In genomic region chr4:576991-577498, GRCh38 we compare ENCODE assay signal across 12 cellular contexts. TPM values are rescaled to one million over a fixed set of nuclear protein-coding genes. Genes with fewer than 3 reads are reported as not detected.
DNase-seq lines count a peak whose midpoint lies in the region; ATAC-seq and TF ChIP-seq lines count a peak whose summit lies in the region.
"Had no signal": no experiment of that assay in that cellular context is flagged by ENCODE, and none has a peak within 500 bp of the region (broad histone marks: within the 10 kb centered on the region; RNA-seq: fewer than 3 reads in every experiment).

No MANE protein-coding gene starts in this region.

- peak overlapping the region; percentile 76 for H3K4me3 Mint-ChIP-seq in neural crest cell

- DNase-seq in DMS 273 (lab: John Stamatoyannopoulos, UW; ENCODE audit: unreplicated experiment): peak; percentile 69
- DNase-seq in DMS 273 treated with DMSO at 0.1 percent for 48 hours (lab: John Stamatoyannopoulos, UW): no peak
- DNase-seq in Kasumi-1 (lab: John Stamatoyannopoulos, UW): peak; percentile 66 to 70
- DNase-seq in cerebellar cortex (ENCODE audit: low spot score): peak; percentile 40
- no peak for DNase-seq in neural crest cell (ENCODE audit: low read depth, low spot score)
- DNase-seq in AML-193 (lab: John Stamatoyannopoulos, UW): no peak
- DNase-seq in NCI-H524 treated with DMSO at 0.1 percent for 48 hours (lab: John Stamatoyannopoulos, UW): no peak

- peaks cover 27% of the 10 kb centered on the region for H3K4me1 Mint-ChIP-seq in neural crest cell

- no peak for TF ChIP-seq CTCF in neural crest cell (conservative IDR thresholded peaks at IDR 0.05)

- peaks cover 2% of the 10 kb centered on the region for H3K36me3 Mint-ChIP-seq in neural crest cell (ENCODE audit: low read depth)

- no peak for ATAC-seq in HG02840 (IDR thresholded peaks at IDR 0.05; ENCODE audit: low FRiP score, unreplicated experiment)
- ATAC-seq: GM12878, HCT116, sciatic nerve had no signal

- H3K27ac Mint-ChIP-seq in neural crest cell (ENCODE audit: unreplicated experiment): no peak overlapping the region

- no peaks in the 10 kb centered on the region for H3K9me3 Mint-ChIP-seq in neural crest cell

- H3K27me3 Mint-ChIP-seq in neural crest cell (ENCODE audit: low read depth): peaks cover 82% of the 10 kb centered on the region

RNA-seq across cellular contexts. Expression of gene TMEM271, which starts 0.9 kb away (rescaled TPM):
- 0.26 and 0.32 TPM in 2 replicates for total RNA-seq in neural crest cell
- total RNA-seq: GM12878, sciatic nerve, subcutaneous adipose tissue had no signal

RNA-seq across cellular contexts. Expression of gene PDE6B, which starts 48.3 kb away (rescaled TPM):
- 3.4 and 4.1 TPM in 2 replicates for total RNA-seq in neural crest cell

Comparison
In these comparisons a context has a peak if more than half of its experiments do, and no peak if none do; other contexts are left out.
1. DNase-seq: peak in DMS 273 (single experiment), Kasumi-1 (2 of 2) and cerebellar cortex (single experiment); none in DMS 273 treated with DMSO at 0.1 percent for 48 hours (single experiment), neural crest cell (single experiment), AML-193 (0 of 2) and NCI-H524 treated with DMSO at 0.1 percent for 48 hours (single experiment).